In genomic region chr3:101667844-101668243, GRCh38 we compare ENCODE assay signal across 28 cellular contexts.
"Had no signal": no experiment of that assay in that cellular context is flagged by ENCODE, and none has a peak within 500 bp of the region (broad histone marks: within the 10 kb centered on the region; RNA-seq: fewer than 3 reads in every experiment).

No MANE protein-coding gene starts in this region.

- H3K4me3 Mint-ChIP-seq: nephron; neural progenitor cell; stimulated activated effector memory CD8-positive, alpha-beta T cell treated with anti-CD3 and anti-CD28 coated beads, Interleukin-12 subunit alpha, Interleukin-12 subunit beta, amount 100 ng/mL, for 72 hours; stimulated activated naive B cell treated with anti-CD40 and anti-IgM and Interleukin-4, amounts not matched to agents 10 μg/mL and 1 μg/mL and 100 μg/mL, for 72 hours; stimulated activated naive CD8-positive, alpha-beta T cell treated with anti-CD3 and anti-CD28 coated beads, Interleukin-15, Interleukin-2, amounts not matched to agents 100 ng/mL and 50 ng/mL, for 24 hours had no signal

- H3K4me1 Mint-ChIP-seq: nephron, neural progenitor cell had no signal

- H3K9me3 Mint-ChIP-seq: nephron; neural progenitor cell; stimulated activated effector memory CD8-positive, alpha-beta T cell treated with anti-CD3 and anti-CD28 coated beads, Interleukin-12 subunit alpha, Interleukin-12 subunit beta, amount 100 ng/mL, for 72 hours; stimulated activated naive B cell treated with anti-CD40 and anti-IgM and Interleukin-4, amounts not matched to agents 10 μg/mL and 1 μg/mL and 100 μg/mL, for 72 hours; stimulated activated naive CD8-positive, alpha-beta T cell treated with anti-CD3 and anti-CD28 coated beads, Interleukin-15, Interleukin-2, amounts not matched to agents 100 ng/mL and 50 ng/mL, for 24 hours had no signal

- H3K36me3 ChIP-seq: ovary had no signal

- H3K4me2 ChIP-seq: neural progenitor cell had no signal

- FAIRE-seq: small intestine, urothelium cell line had no signal

- ATAC-seq: psoas muscle; right cardiac atrium; right lobe of liver; stimulated activated effector memory CD8-positive, alpha-beta T cell treated with anti-CD3 and anti-CD28 coated beads, Interleukin-12 subunit alpha, Interleukin-12 subunit beta, amount 100 ng/mL, for 72 hours; stimulated activated naive B cell treated with anti-CD40 and anti-IgM and Interleukin-4, amounts not matched to agents 10 μg/mL and 1 μg/mL and 100 μg/mL, for 72 hours had no signal

- H3K4me3 ChIP-seq: neural progenitor cell, ovary, psoas muscle, right lobe of liver, sigmoid colon, stomach, thoracic aorta, thyroid gland, tibial nerve, upper lobe of left lung, vagina had no signal

- H3K9ac ChIP-seq: neural progenitor cell, parathyroid adenoma had no signal

- H3K9me3 ChIP-seq: ovary, psoas muscle, right lobe of liver, sigmoid colon, stomach, thoracic aorta, thyroid gland, tibial nerve, upper lobe of left lung, vagina had no signal

- H3K27me3 ChIP-seq: neural progenitor cell, ovary, right lobe of liver, sigmoid colon, stomach, thyroid gland, tibial nerve, upper lobe of left lung, vagina had no signal

- H3K27me3 Mint-ChIP-seq: progenitor cell of endocrine pancreas; stimulated activated naive B cell treated with anti-CD40 and anti-IgM and Interleukin-4, amounts not matched to agents 10 μg/mL and 1 μg/mL and 100 μg/mL, for 72 hours; stimulated activated naive CD8-positive, alpha-beta T cell treated with anti-CD3 and anti-CD28 coated beads, Interleukin-15, Interleukin-2, amounts not matched to agents 100 ng/mL and 50 ng/mL, for 24 hours had no signal

- DNase-seq: occipital lobe; ovary; posterior cingulate gyrus; psoas muscle; right cardiac atrium; right lobe of liver; sigmoid colon; small intestine; stimulated activated CD4-positive, alpha-beta T cell treated with anti-CD3 and anti-CD28 coated beads, Interleukin-15, amount 100 ng/mL, for 24 hours; stimulated activated CD4-positive, alpha-beta T cell treated with anti-CD3 and anti-CD28 coated beads, Interleukin-2, amount 100 ng/mL, for 24 hours; stimulated activated CD4-positive, alpha-beta T cell treated with anti-CD3 and anti-CD28 coated beads, Interleukin-2, amount 100 ng/mL, for 48 hours; stimulated activated CD4-positive, alpha-beta T cell treated with anti-CD3 and anti-CD28 coated beads, Interleukin-4, amount 100 ng/mL, for 24 hours; stimulated activated naive B cell treated with anti-CD40 and anti-IgM and Interleukin-4, amounts not matched to agents 10 μg/mL and 1 μg/mL and 100 μg/mL, for 72 hours; stimulated activated naive CD4-positive, alpha-beta T cell treated with Interleukin-2 at 50 U/mL for 16 hours; stomach; thyroid gland; trophoblast cell; upper lobe of left lung had no signal

- H3K27ac Mint-ChIP-seq: nephron; neural progenitor cell; progenitor cell of endocrine pancreas; stimulated activated effector memory CD8-positive, alpha-beta T cell treated with anti-CD3 and anti-CD28 coated beads, Interleukin-12 subunit alpha, Interleukin-12 subunit beta, amount 100 ng/mL, for 72 hours; stimulated activated naive B cell treated with anti-CD40 and anti-IgM and Interleukin-4, amounts not matched to agents 10 μg/mL and 1 μg/mL and 100 μg/mL, for 72 hours; stimulated activated naive CD8-positive, alpha-beta T cell treated with anti-CD3 and anti-CD28 coated beads, Interleukin-15, Interleukin-2, amounts not matched to agents 100 ng/mL and 50 ng/mL, for 24 hours had no signal

- H3K4me1 ChIP-seq: neural progenitor cell, parathyroid adenoma, psoas muscle, sigmoid colon, thyroid gland had no signal

- H3K27ac ChIP-seq: neural progenitor cell, ovary, parathyroid adenoma, psoas muscle, right lobe of liver, sigmoid colon, stomach, thoracic aorta, thyroid gland, tibial nerve, upper lobe of left lung, vagina had no signal

- H2AFZ ChIP-seq: neural progenitor cell, parathyroid adenoma had no signal
